Comparison of ENCODE assay signal across 9 cellular contexts in genomic region chr13:66657165-66657895, GRCh38.
DNase-seq lines count a peak whose midpoint lies in the region; ATAC-seq and TF ChIP-seq lines count a peak whose summit lies in the region.
"Had no signal": no experiment of that assay in that cellular context is flagged by ENCODE, and none has a peak within 500 bp of the region (broad histone marks: within the 10 kb centered on the region; RNA-seq: fewer than 3 reads in every experiment).

No MANE protein-coding gene starts in this region.

- H3K4me3 ChIP-seq in choroid plexus epithelial cell (ENCODE audit: low read depth, low read length), result no peak overlapping the region
- H3K4me3 ChIP-seq: thoracic aorta had no signal

- ATAC-seq in GM21447 (IDR thresholded peaks at IDR 0.05; ENCODE audit: unreplicated experiment) (no peak), GM21526 (IDR thresholded peaks at IDR 0.05; ENCODE audit: low FRiP score, unreplicated experiment) (no peak), HG02840 (IDR thresholded peaks at IDR 0.05; ENCODE audit: low FRiP score, unreplicated experiment) (no peak)

- DNase-seq in Daoy (ENCODE audit: low read depth) (peak; percentile 3), NCI-H446 (lab: John Stamatoyannopoulos, UW) (peak; percentile 63 to 86), choroid plexus epithelial cell (ENCODE audit: low read depth) (peak; percentile 95), midbrain (lab: John Stamatoyannopoulos, UW) (peak; percentile 39), NOMO-1 (lab: John Stamatoyannopoulos, UW; ENCODE audit: unreplicated experiment in 2 of 2) (no peak)

- TF ChIP-seq CTCF in choroid plexus epithelial cell (conservative IDR thresholded peaks at IDR 0.05; ENCODE audit: low read depth, low read length), result no peak

Comparison
In these comparisons a context has a peak if more than half of its experiments do, and no peak if none do; other contexts are left out.
1. DNase-seq: peak in Daoy (single experiment), NCI-H446 (2 of 2), choroid plexus epithelial cell (single experiment) and midbrain (single experiment); none in NOMO-1 (0 of 2).